In the genomic region with DNA sequence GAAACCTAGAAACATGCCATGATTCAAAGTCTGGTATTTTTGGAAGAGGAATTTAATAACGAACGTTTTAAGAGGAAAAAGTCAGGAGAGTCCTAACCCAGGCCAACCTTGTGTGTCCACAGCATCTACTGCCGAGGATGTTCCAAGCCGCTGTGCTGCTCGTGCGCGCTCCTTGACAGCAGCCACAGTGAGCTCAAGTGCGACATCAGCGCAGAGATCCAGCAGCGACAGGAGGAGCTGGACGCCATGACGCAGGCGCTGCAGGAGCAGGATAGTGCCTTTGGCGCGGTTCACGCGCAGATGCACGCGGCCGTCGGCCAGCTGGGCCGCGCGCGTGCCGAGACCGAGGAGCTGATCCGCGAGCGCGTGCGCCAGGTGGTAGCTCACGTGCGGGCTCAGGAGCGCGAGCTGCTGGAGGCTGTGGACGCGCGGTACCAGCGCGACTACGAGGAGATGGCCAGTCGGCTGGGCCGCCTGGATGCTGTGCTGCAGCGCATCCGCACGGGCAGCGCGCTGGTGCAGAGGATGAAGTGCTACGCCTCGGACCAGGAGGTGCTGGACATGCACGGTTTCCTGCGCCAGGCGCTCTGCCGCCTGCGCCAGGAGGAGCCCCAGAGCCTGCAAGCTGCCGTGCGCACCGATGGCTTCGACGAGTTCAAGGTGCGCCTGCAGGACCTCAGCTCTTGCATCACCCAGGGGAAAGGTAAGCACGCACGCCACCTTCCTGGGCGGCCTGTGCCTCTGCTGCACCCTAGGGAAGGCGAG, we compare ENCODE assay signal across 31 cellular contexts. TPM values are rescaled to one million over a fixed set of nuclear protein-coding genes. Genes with fewer than 3 reads are reported as not detected.
DNase-seq lines count a peak whose midpoint lies in the region; ATAC-seq and TF ChIP-seq lines count a peak whose summit lies in the region.
"Had no signal": no experiment of that assay in that cellular context is flagged by ENCODE, and none has a peak within 500 bp of the region (broad histone marks: within the 10 kb centered on the region; RNA-seq: fewer than 3 reads in every experiment).

No MANE protein-coding gene starts in this region.

- H3K9ac ChIP-seq in neuronal stem cell (ENCODE audit: low read depth, low read length, poor library complexity): peak overlapping the region; percentile 2

- no peak for ATAC-seq in HG03565 (IDR thresholded peaks at IDR 0.05; ENCODE audit: unreplicated experiment)
- ATAC-seq in naive thymus-derived CD8-positive, alpha-beta T cell: no peak
- ATAC-seq: Right ventricle myocardium inferior, SK-N-SH treated with all-trans-retinoic acid at 6 μM for 48 hours had no signal

- no peak overlapping the region for H4K8ac ChIP-seq in neuronal stem cell (ENCODE audit: low read depth, low read length)

- H3K14ac ChIP-seq in neuronal stem cell (ENCODE audit: low read length): no peak overlapping the region

- H3K27me3 Mint-ChIP-seq in activated T-cell treated with anti-CD3 and anti-CD28 coated beads, Interleukin-2, amount 50 U/mL, for 24 hours: no peaks in the 10 kb centered on the region
- H3K27me3 Mint-ChIP-seq in HFFc6 (ENCODE audit: insufficient read depth): no peaks in the 10 kb centered on the region
- no peaks in the 10 kb centered on the region for H3K27me3 Mint-ChIP-seq in naive thymus-derived CD8-positive, alpha-beta T cell
- H3K27me3 Mint-ChIP-seq: B cell; CD8-positive, alpha-beta memory T cell; IgD-negative memory B cell had no signal

- peak overlapping the region; percentile 50 for H2AK5ac ChIP-seq in neuronal stem cell (ENCODE audit: low read depth, low read length)

- no peak overlapping the region for H2AFZ ChIP-seq in neuronal stem cell (ENCODE audit: low read length)
- H2AFZ ChIP-seq: PC-9 had no signal

- no peaks in the 10 kb centered on the region for H3K79me1 ChIP-seq in neuronal stem cell (ENCODE audit: low read depth, low read length)

- H3K4me3 ChIP-seq in neuronal stem cell (ENCODE audit: low read length in 2 of 2) (no peak overlapping the region), testis (peak overlapping the region in 1 of 2 donors; percentile 8)
- H3K4me3 ChIP-seq: PC-9, SJCRH30 had no signal

- H3K27ac ChIP-seq in neuronal stem cell (replicated peaks; ENCODE audit: low read length): no peak overlapping the region
- no peak overlapping the region for H3K27ac ChIP-seq in testis
- H3K27ac ChIP-seq: 22Rv1, HL-60, PC-9, SJCRH30 had no signal

- H3K9me3 Mint-ChIP-seq in activated T-cell treated with anti-CD3 and anti-CD28 coated beads, Interleukin-2, amount 50 U/mL, for 24 hours: no peaks in the 10 kb centered on the region
- no peaks in the 10 kb centered on the region for H3K9me3 Mint-ChIP-seq in HFFc6
- no peaks in the 10 kb centered on the region for H3K9me3 Mint-ChIP-seq in naive thymus-derived CD8-positive, alpha-beta T cell
- H3K9me3 Mint-ChIP-seq: CD14-positive monocyte; CD8-positive, alpha-beta memory T cell; IgD-negative memory B cell had no signal

- POLR2A ChIA-PET in naive thymus-derived CD8-positive, alpha-beta T cell (lab: Charles Lee): no interaction called here

- H3K27me3 ChIP-seq in neuronal stem cell (ENCODE audit: control insufficient read depth in 3 of 3, insufficient read depth in 3 of 3, low read depth in 1 of 3, low read length in 3 of 3) (no peaks in the 10 kb centered on the region), testis (no peaks in the 10 kb centered on the region)
- H3K27me3 ChIP-seq: SJCRH30 had no signal

- H2BK12ac ChIP-seq in neuronal stem cell (ENCODE audit: low read length): no peak overlapping the region

- no peak overlapping the region for H3K4me2 ChIP-seq in neuronal stem cell (ENCODE audit: insufficient read depth, low read length, poor library complexity, severe bottlenecking)
- H3K4me2 ChIP-seq: PC-9 had no signal

- no CpG with 5 or more reads among the region's 66 CpGs for WGBS in neuronal stem cell (ENCODE audit: extremely low coverage in 2 of 2, insufficient read length in 2 of 2, insufficient replicate concordance in 1 of 2), 2 donors
- 66 to 87% methylated on average over 60 to 66 of the region's 66 CpGs for WGBS in testis, 2 donors

- peak overlapping the region; percentile 80 for H3K23ac ChIP-seq in neuronal stem cell (ENCODE audit: low read depth, low read length, poor library complexity)

- no peak overlapping the region for H3K18ac ChIP-seq in neuronal stem cell (ENCODE audit: low read length)

- H3K9me3 ChIP-seq in neuronal stem cell (replicated peaks in 1 of 2; ENCODE audit: control insufficient read depth in 2 of 2, insufficient read depth in 1 of 2, low read depth in 1 of 2, low read length in 2 of 2) (no peaks in the 10 kb centered on the region), testis (no peaks in the 10 kb centered on the region)
- H3K9me3 ChIP-seq: SJCRH30 had no signal

- H3K36me3 ChIP-seq in neuronal stem cell (replicated peaks in 1 of 2; ENCODE audit: control insufficient read depth in 2 of 2, insufficient read depth in 2 of 2, low read length in 2 of 2) (peaks cover 19 to 66% of the 10 kb centered on the region in 2 donors), testis (ENCODE audit: low read depth, missing control alignments) (no peaks in the 10 kb centered on the region)

- peaks cover 6% of the 10 kb centered on the region for H3K4me1 Mint-ChIP-seq in activated T-cell treated with anti-CD3 and anti-CD28 coated beads, Interleukin-2, amount 50 U/mL, for 24 hours (ENCODE audit: low read depth)
- peaks cover 39% of the 10 kb centered on the region for H3K4me1 Mint-ChIP-seq in HFFc6 (ENCODE audit: low read depth)
- H3K4me1 Mint-ChIP-seq in naive thymus-derived CD8-positive, alpha-beta T cell: peaks cover 2 to 14% (median 13%) of the 10 kb centered on the region in 4 donors
- H3K4me1 Mint-ChIP-seq: CD14-positive monocyte had no signal

- DNase-seq in activated T-cell treated with anti-CD3 and anti-CD28 coated beads, Interleukin-2, amount 50 U/mL, for 24 hours: peak; percentile 12
- DNase-seq in activated T-cell treated with anti-CD3 and anti-CD28 coated beads, Interleukin-2, amount 50 U/mL, for 1 hour: no peak
- DNase-seq in HFFc6: no peak
- no peak for DNase-seq in neuronal stem cell (ENCODE audit: low spot score)
- peak; percentile 32 for DNase-seq in testis
- no peak for DNase-seq in naive thymus-derived CD8-positive, alpha-beta T cell
- DNase-seq in NCI-H187 treated with DMSO at 0.1 percent for 48 hours (lab: John Stamatoyannopoulos, UW): no peak
- DNase-seq: Calu3; CD8-positive, alpha-beta memory T cell; DMS153; DND-41; HCEC 1CT; NCI-H1092; NCI-H1417 treated with DMSO at 0.1 percent for 48 hours; NCI-H1930; NCI-H2107; NCI-H446; NCI-H526; NCI-H82; NK-92 treated with Interleukin-12 subunit alpha and Interleukin-12 subunit beta, amount 100 ng/mL, for 24 hours; PC-9; SJCRH30 had no signal

- H3K27ac Mint-ChIP-seq in activated T-cell treated with anti-CD3 and anti-CD28 coated beads, Interleukin-2, amount 50 U/mL, for 24 hours: peak overlapping the region; percentile 2
- peak overlapping the region; percentile 17; the same call in 1 of the 2 replicates for H3K27ac Mint-ChIP-seq in HFFc6
- H3K27ac Mint-ChIP-seq in naive thymus-derived CD8-positive, alpha-beta T cell: peak overlapping the region in 1 of 10 donors; percentile 13
- H3K27ac Mint-ChIP-seq: IgD-negative memory B cell had no signal

- TF ChIP-seq POLR2A in testis (IDR thresholded peaks at IDR 0.05): no peak

- no peak for TF ChIP-seq CTCF in HFFc6 (IDR thresholded peaks at IDR 0.05)
- no peak for TF ChIP-seq CTCF in testis (IDR thresholded peaks at IDR 0.05)

- H3K4ac ChIP-seq in neuronal stem cell (ENCODE audit: low read length): no peak overlapping the region

- H2BK5ac ChIP-seq in neuronal stem cell (ENCODE audit: low read length): peak overlapping the region; percentile 48

- H2BK120ac ChIP-seq in neuronal stem cell (ENCODE audit: low read depth, low read length): no peak overlapping the region

- H3K4me3 Mint-ChIP-seq in activated T-cell treated with anti-CD3 and anti-CD28 coated beads, Interleukin-2, amount 50 U/mL, for 24 hours: no peak overlapping the region
- no peak overlapping the region for H3K4me3 Mint-ChIP-seq in HFFc6
- no peak overlapping the region for H3K4me3 Mint-ChIP-seq in naive thymus-derived CD8-positive, alpha-beta T cell
- H3K4me3 Mint-ChIP-seq: B cell; CD14-positive monocyte; CD8-positive, alpha-beta memory T cell; IgD-negative memory B cell had no signal

- no peak overlapping the region for H2BK15ac ChIP-seq in neuronal stem cell (ENCODE audit: low read length)

- intact Hi-C loops in testis (cut with DNase I; ENCODE audit: low total_unique reads): no loop called here

- H4K91ac ChIP-seq in neuronal stem cell (ENCODE audit: low read depth, low read length, poor library complexity): no peak overlapping the region

- H3K4me1 ChIP-seq in neuronal stem cell (ENCODE audit: control insufficient read depth in 2 of 2, insufficient read depth in 1 of 2, low read depth in 1 of 2, low read length in 2 of 2) (no peaks in the 10 kb centered on the region), testis (peaks cover 8% of the 10 kb centered on the region)
- H3K4me1 ChIP-seq: SJCRH30 had no signal

- peaks cover 70% of the 10 kb centered on the region for H3K36me3 Mint-ChIP-seq in activated T-cell treated with anti-CD3 and anti-CD28 coated beads, Interleukin-2, amount 50 U/mL, for 24 hours (ENCODE audit: low read depth)
- peaks cover 21% of the 10 kb centered on the region for H3K36me3 Mint-ChIP-seq in HFFc6 (ENCODE audit: low read depth)
- peaks cover 0 to 62% (median 14%) of the 10 kb centered on the region in 3 donors for H3K36me3 Mint-ChIP-seq in naive thymus-derived CD8-positive, alpha-beta T cell

RNA-seq across cellular contexts. Expression of a gene that starts 28.4 kb away (rescaled TPM):
- 10 to 100 TPM; 45.2 to 51.8 (median 47.5) TPM for total RNA-seq in HFFc6 (2021; fragmentation: NEBNext Ultra II Directional; extraction: Animal tissue kit (Norgen Biotek cat#: 25700))
- polyA plus RNA-seq in neuronal stem cell (2013, experiment 1 of 2): 19.7 TPM
- 20.5 TPM for polyA plus RNA-seq in neuronal stem cell (2013, experiment 2 of 2)
- 10 to 100 TPM; 53.9 to 59.5 TPM for total RNA-seq in testis
- polyA plus RNA-seq in testis (ENCODE audit: insufficient read depth, low read depth, low replicate concordance): 20.9 TPM
- total RNA-seq in naive thymus-derived CD8-positive, alpha-beta T cell: 10 to 100 TPM; 53.1 to 57.9 TPM
- 10 to 100 TPM; 12.2 to 26.9 (median 19.7) TPM for polyA plus RNA-seq in naive thymus-derived CD8-positive, alpha-beta T cell

RNA-seq across cellular contexts. Expression of a gene that starts 30.8 kb away (rescaled TPM):
- total RNA-seq in HFFc6 (2021; fragmentation: NEBNext Ultra II Directional; extraction: Animal tissue kit (Norgen Biotek cat#: 25700)): 10 to 100 TPM; 21.4 to 30.6 (median 24.7) TPM
- 2.2 TPM for polyA plus RNA-seq in neuronal stem cell (2013, experiment 1 of 2)
- 2.3 TPM for polyA plus RNA-seq in neuronal stem cell (2013, experiment 2 of 2)
- 10 to 100 TPM; 18.2 to 20.1 TPM for total RNA-seq in testis
- polyA plus RNA-seq in testis (ENCODE audit: insufficient read depth, low read depth, low replicate concordance): 25.6 TPM
- total RNA-seq in naive thymus-derived CD8-positive, alpha-beta T cell: 10 to 100 TPM; 10.4 to 10.8 TPM
- 10 to 100 TPM in 2 of 3 donors, 1 to 10 TPM in 1; 9.6 to 15.6 (median 12.6) TPM for polyA plus RNA-seq in naive thymus-derived CD8-positive, alpha-beta T cell

RNA-seq across cellular contexts. Expression of a gene that starts 59.5 kb away (rescaled TPM):
- total RNA-seq in HFFc6 (2021; fragmentation: NEBNext Ultra II Directional; extraction: Animal tissue kit (Norgen Biotek cat#: 25700)): not detected
- 0.15 TPM for polyA plus RNA-seq in neuronal stem cell (2013, experiment 1 of 2)
- polyA plus RNA-seq in neuronal stem cell (2013, experiment 2 of 2): 0.10 TPM
- 10 to 100 TPM; 32.4 to 42.4 TPM for total RNA-seq in testis
- 24.6 TPM for polyA plus RNA-seq in testis (ENCODE audit: insufficient read depth, low read depth, low replicate concordance)
- under 1 TPM; 0.16 to 0.39 TPM for total RNA-seq in naive thymus-derived CD8-positive, alpha-beta T cell
- polyA plus RNA-seq in naive thymus-derived CD8-positive, alpha-beta T cell: under 1 TPM in 1 of 3 donors, not detected in 2; 0.05 TPM
- total RNA-seq: Calu3, PC-9, Right ventricle myocardium inferior, RPMI7951, SJCRH30 had no signal
- polyA plus RNA-seq: CD14-positive monocyte; CD8-positive, alpha-beta memory T cell; IgD-negative memory B cell had no signal

Comparison
In these comparisons a context has a peak if more than half of its experiments do, and no peak if none do; other contexts are left out.
1. DNase-seq: peak in activated T-cell treated with anti-CD3 and anti-CD28 coated beads, Interleukin-2, amount 50 U/mL, for 24 hours (single experiment) and testis (single experiment); none in activated T-cell treated with anti-CD3 and anti-CD28 coated beads, Interleukin-2, amount 50 U/mL, for 1 hour (single experiment), HFFc6 (single experiment), neuronal stem cell (single experiment), naive thymus-derived CD8-positive, alpha-beta T cell (0 of 10) and NCI-H187 treated with DMSO at 0.1 percent for 48 hours (single experiment).
2. RNA of a gene that starts 59.5 kb away (total RNA-seq): 32.4 to 42.4 TPM in testis; 0.16 to 0.39 TPM in naive thymus-derived CD8-positive, alpha-beta T cell and not detected in HFFc6; every median in the first group is over 10 times any median in the second.